In genomic region chr12:116377194-116377735, GRCh38 we compare ENCODE assay signal across 21 cellular contexts.
"Had no signal": no experiment of that assay in that cellular context is flagged by ENCODE, and none has a peak within 500 bp of the region (broad histone marks: within the 10 kb centered on the region; RNA-seq: fewer than 3 reads in every experiment).

No MANE protein-coding gene starts in this region.

- H3K4me1 ChIP-seq: breast epithelium, psoas muscle had no signal

- H3K27ac ChIP-seq: breast epithelium, gastroesophageal sphincter, heart left ventricle, left ventricle myocardium inferior, psoas muscle, tibial nerve, vagina had no signal

- FAIRE-seq: endometrium, kidney had no signal

- DNase-seq: activated CD4-positive, alpha-beta T cell treated with anti-CD3 and anti-CD28 coated beads, Interleukin-2, amount 10 ng/mL, durations not matched to agents 24 days and 14 days; activated CD4-positive, CD25-positive, alpha-beta regulatory T cell; activated CD8-positive, alpha-beta memory T cell treated with anti-CD3 and anti-CD28 coated beads, Interleukin-2, amount 50 U/mL, for 4 hours; activated effector memory CD4-positive, alpha-beta T cell treated with anti-CD3 and anti-CD28 coated beads, Interleukin-2, amount 50 U/mL, for 16 hours; activated naive CD4-positive, alpha-beta T cell treated with anti-CD3 and anti-CD28 coated beads, Interleukin-2, amount 50 U/mL, for 16 hours; kidney; left ventricle myocardium inferior; mammary epithelial cell; psoas muscle; right cardiac atrium; stimulated activated CD4-positive, alpha-beta T cell treated with anti-CD3 and anti-CD28 coated beads, Interleukin-2, amount 100 ng/mL, for 48 hours had no signal

- H3K27me3 Mint-ChIP-seq: stimulated activated naive CD8-positive, alpha-beta T cell treated with anti-CD3 and anti-CD28 coated beads, Interleukin-15, Interleukin-2, amounts not matched to agents 100 ng/mL and 50 ng/mL, for 24 hours had no signal

- H3K4me3 ChIP-seq: ascending aorta, breast epithelium, coronary artery, gastroesophageal sphincter, heart left ventricle, left ventricle myocardium inferior, psoas muscle, tibial nerve, vagina had no signal

- H3K36me3 ChIP-seq: ascending aorta, breast epithelium, gastroesophageal sphincter, heart left ventricle, left ventricle myocardium inferior, tibial nerve, vagina had no signal

- H3K27me3 ChIP-seq: ascending aorta, breast epithelium, gastroesophageal sphincter, tibial nerve, vagina had no signal

- H3K27ac Mint-ChIP-seq: activated CD4-positive, alpha-beta T cell treated with anti-CD3 and anti-CD28 coated beads, Interleukin-2, amount 10 ng/mL, durations not matched to agents 24 days and 14 days; stimulated activated naive CD8-positive, alpha-beta T cell treated with anti-CD3 and anti-CD28 coated beads, Interleukin-15, Interleukin-2, amounts not matched to agents 100 ng/mL and 50 ng/mL, for 24 hours had no signal

- ATAC-seq: heart left ventricle, psoas muscle had no signal

- H3K4me3 Mint-ChIP-seq: activated CD4-positive, alpha-beta T cell treated with anti-CD3 and anti-CD28 coated beads, Interleukin-2, amount 10 ng/mL, durations not matched to agents 24 days and 14 days; neural crest cell; stimulated activated naive CD8-positive, alpha-beta T cell treated with anti-CD3 and anti-CD28 coated beads, Interleukin-15, Interleukin-2, amounts not matched to agents 100 ng/mL and 50 ng/mL, for 24 hours had no signal

- H3K9me3 ChIP-seq: ascending aorta, breast epithelium, gastroesophageal sphincter, heart left ventricle, left ventricle myocardium inferior, psoas muscle, tibial nerve, vagina had no signal
